Comparison of ENCODE assay signal across 9 cellular contexts in genomic region chr1:21904725-21905520, GRCh38. TPM values are rescaled to one million over a fixed set of nuclear protein-coding genes. Genes with fewer than 3 reads are reported as not detected.
DNase-seq lines count a peak whose midpoint lies in the region; ATAC-seq and TF ChIP-seq lines count a peak whose summit lies in the region.
"Had no signal": no experiment of that assay in that cellular context is flagged by ENCODE, and none has a peak within 500 bp of the region (broad histone marks: within the 10 kb centered on the region; RNA-seq: fewer than 3 reads in every experiment).

No MANE protein-coding gene starts in this region.

- H3K4me1 Mint-ChIP-seq in GM23338 = peaks cover 16% of the 10 kb centered on the region

- no peak overlapping the region for H2AFZ ChIP-seq in GM23338

- 50 to 51% methylated on average over 22 of the region's 22 CpGs for WGBS in esophagus, 2 donors

- H4K20me1 ChIP-seq in GM23338 (replicated peaks; ENCODE audit: insufficient read depth) = no peaks in the 10 kb centered on the region

- no peak overlapping the region; the same call in 2 of the 3 replicates for H3K4me3 Mint-ChIP-seq in GM23338
- H3K4me3 Mint-ChIP-seq: dendritic cell treated with granulocyte-macrophage colony-stimulating factor and Interleukin-4, amounts not matched to agents 40 ng/mL and 50 ng/mL, for 4 days had no signal

- H3K4me1 ChIP-seq in GM23338 (ENCODE audit: insufficient read depth) = peaks cover 3% of the 10 kb centered on the region; the same call in 1 of the 2 replicates
- peaks cover 23 to 34% of the 10 kb centered on the region in 2 donors for H3K4me1 ChIP-seq in esophagus (ENCODE audit: control insufficient read depth in 2 of 2, insufficient read depth in 2 of 2, low read length in 1 of 2)

- ATAC-seq in GM23338 = no peak
- no peak for ATAC-seq in GM21576 (IDR thresholded peaks at IDR 0.05; ENCODE audit: unreplicated experiment)
- no peak for ATAC-seq in GM21447 (IDR thresholded peaks at IDR 0.05; ENCODE audit: unreplicated experiment)

- H3K9me3 Mint-ChIP-seq in GM23338 = no peaks in the 10 kb centered on the region
- H3K9me3 Mint-ChIP-seq: dendritic cell treated with granulocyte-macrophage colony-stimulating factor and Interleukin-4, amounts not matched to agents 40 ng/mL and 50 ng/mL, for 4 days had no signal

- H3K9me2 ChIP-seq in GM23338 (ENCODE audit: insufficient read depth) = no peaks in the 10 kb centered on the region

- H3K9me3 ChIP-seq in esophagus (ENCODE audit: control insufficient read depth in 2 of 2, insufficient read depth in 1 of 2, low read depth in 1 of 2, low read length in 1 of 2) = no peaks in the 10 kb centered on the region

- DNase-seq in GM23338 (ENCODE audit: low spot score) = no peak
- DNase-seq in RPMI7951 (ENCODE audit: low read depth) = peak; percentile 42
- peak; percentile 100 for DNase-seq in pulmonary artery endothelial cell (ENCODE audit: low read depth, low spot score)
- DNase-seq in putamen (ENCODE audit: low spot score) = no peak
- no peak for DNase-seq in NCI-H510A (lab: John Stamatoyannopoulos, UW)

- H3K4me3 ChIP-seq in GM23338 (no peak overlapping the region), esophagus (ENCODE audit: low read depth in 1 of 2, low read length in 2 of 2) (no peak overlapping the region)

- peak overlapping the region; percentile 14; the same call in 1 of the 2 replicates for H3K27ac Mint-ChIP-seq in GM23338

- no peaks in the 10 kb centered on the region for H3K36me3 ChIP-seq in GM23338 (ENCODE audit: insufficient read depth)
- no peaks in the 10 kb centered on the region for H3K36me3 ChIP-seq in esophagus (ENCODE audit: control insufficient read depth in 2 of 2, insufficient read depth in 2 of 2, low read length in 1 of 2)

- no peak overlapping the region for H3K27ac ChIP-seq in GM23338 (ENCODE audit: low read depth)
- H3K27ac ChIP-seq in esophagus (ENCODE audit: low read depth in 2 of 2, low read length in 1 of 2) = peak overlapping the region; percentile 89 to 96

- peaks cover 12% of the 10 kb centered on the region for H3K27me3 Mint-ChIP-seq in GM23338 (ENCODE audit: insufficient read depth, low read depth, poor library complexity)

- no peaks in the 10 kb centered on the region for H3F3A ChIP-seq in GM23338 (replicated peaks; ENCODE audit: low read depth)

- no peak for TF ChIP-seq CTCF in GM23338 (conservative IDR thresholded peaks at IDR 0.05; ENCODE audit: low read depth in 2 of 2)

- no peak overlapping the region for H3K4me2 ChIP-seq in GM23338

- no peaks in the 10 kb centered on the region; the same call in 2 of the 3 replicates for H3K36me3 Mint-ChIP-seq in GM23338 (ENCODE audit: low read depth)

- H3K27me3 ChIP-seq in GM23338 (ENCODE audit: insufficient read depth) (no peaks in the 10 kb centered on the region), esophagus (ENCODE audit: control insufficient read depth in 1 of 2, insufficient read depth in 2 of 2, low read length in 2 of 2) (no peaks in the 10 kb centered on the region)

- 0 out of 2 replicates have a peak, but pooled peaks cover 3% of the 10 kb centered on the region for H3K79me2 ChIP-seq in GM23338 (replicated peaks; ENCODE audit: insufficient read depth)

TF ChIP-seq in GM23338, 12 proteins besides CTCF, POLR2A, EP300 and RAD21 (continues in another document):
- TF ChIP-seq ZNF462 (CRISPR knock-in tag; IDR thresholded peaks at IDR 0.05) (no peak), POLR2AphosphoS5 (IDR thresholded peaks at IDR 0.05; ENCODE audit: low read depth) (no peak), STAT1 (IDR thresholded peaks at IDR 0.05; ENCODE audit: unreplicated experiment) (no peak), JUNB (IDR thresholded peaks at IDR 0.05; ENCODE audit: unreplicated experiment) (no peak), ZNF331 (CRISPR knock-in tag; IDR thresholded peaks at IDR 0.05; ENCODE audit: low read depth) (no peak), NANOG (IDR thresholded peaks at IDR 0.05; ENCODE audit: borderline replicate concordance) (no peak), ETS1 (IDR thresholded peaks at IDR 0.05) (no peak), EZH2 (IDR thresholded peaks at IDR 0.05; ENCODE audit: low read depth, unreplicated experiment) (no peak), CREB1 (CRISPR knock-in tag; IDR thresholded peaks at IDR 0.05; ENCODE audit: low read depth) (no peak)

RNA-seq across cellular contexts. Expression of gene HSPG2, which starts 32.2 kb away (rescaled TPM):
- 47.8 and 70.8 TPM in 2 replicates for total RNA-seq in GM23338 (2014; rRNA removed; shearing (Covaris generic))
- polyA plus RNA-seq in GM23338 (2016; fragmentation: Nextera tagmentation; extraction: Ambion mirVana) (13.3 and 14.9 TPM in 2 replicates), esophagus (10 to 100 TPM; 37.6 to 55.0 TPM)
- 9.7 and 12.4 TPM in 2 replicates for total RNA-seq in RPMI7951 (2014; rRNA removed; shearing (Covaris generic))
- 841 and 1,405 TPM in 2 replicates for total RNA-seq in pulmonary artery endothelial cell

Comparison
In these comparisons a context has a peak if more than half of its experiments do, and no peak if none do; other contexts are left out.
1. DNase-seq: peak in RPMI7951 (single experiment) and pulmonary artery endothelial cell (single experiment); none in GM23338 (single experiment), putamen (single experiment) and NCI-H510A (single experiment).
2. RNA of gene HSPG2, which starts 32.2 kb away (total RNA-seq): 841 to 1,405 TPM in pulmonary artery endothelial cell; 47.8 to 70.8 TPM in GM23338 and 9.7 to 12.4 TPM in RPMI7951; every median in the first group is over 10 times any median in the second.